ENCODE assay signal across 8 cellular contexts in the genomic region with DNA sequence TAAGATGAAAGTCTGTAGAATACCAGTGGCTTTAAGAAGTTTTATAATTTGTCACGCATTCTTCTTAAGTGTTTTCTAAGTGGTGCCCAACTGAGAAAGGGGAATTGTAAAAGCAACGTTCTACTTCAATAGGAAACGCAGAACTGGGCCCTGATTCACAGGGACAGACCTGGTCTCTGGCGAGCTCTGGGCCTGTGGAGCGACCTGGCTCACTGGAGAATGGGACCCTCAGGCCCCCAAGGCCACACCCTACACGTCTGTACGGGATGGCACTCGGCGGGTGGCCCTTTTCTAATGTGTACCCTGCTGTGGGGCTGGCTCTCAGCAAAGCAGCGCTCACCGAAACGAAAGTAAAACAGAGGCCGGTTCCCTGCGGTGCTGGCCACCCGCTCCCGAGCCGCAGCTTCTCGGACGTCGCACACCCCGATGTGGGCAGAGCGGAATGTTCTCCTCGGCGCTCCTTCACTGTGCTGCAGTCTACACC.
DNase-seq lines count a peak whose midpoint lies in the region; ATAC-seq, FAIRE-seq and TF ChIP-seq lines count a peak whose summit lies in the region.

No MANE protein-coding gene starts in this region.

- H3K9me2 ChIP-seq in SU-DHL-6 (replicated peaks; ENCODE audit: insufficient read depth, low read length), result no peaks in the 10 kb centered on the region

- H3K36me3 ChIP-seq in SU-DHL-6 (ENCODE audit: low read length), result no peaks in the 10 kb centered on the region
- H3K36me3 ChIP-seq in mucosa of descending colon (ENCODE audit: low read depth), result no peaks in the 10 kb centered on the region

- H3K27ac Mint-ChIP-seq in CD14-positive monocyte, result peak overlapping the region in 5 of 7 donors; percentile 9 to 69 (median 56)
- H3K27ac Mint-ChIP-seq in dendritic cell treated with granulocyte-macrophage colony-stimulating factor and Interleukin-4, amounts not matched to agents 40 ng/mL and 50 ng/mL, for 4 days, result peak overlapping the region; percentile 84

- TF ChIP-seq CTCF in CD14-positive monocyte (IDR thresholded peaks at IDR 0.05) (no peak), SU-DHL-6 (IDR thresholded peaks at IDR 0.05; ENCODE audit: insufficient read depth, low read length, poor library complexity, severe bottlenecking) (no peak), mucosa of descending colon (IDR thresholded peaks at IDR 0.05) (no peak)

- no peak for FAIRE-seq in frontal cortex (lab: Jason Lieb, UNC)

- H3K79me2 ChIP-seq in SU-DHL-6 (ENCODE audit: insufficient read depth, low read length), result 0 out of 2 replicates have a peak, but pooled peaks cover 3% of the 10 kb centered on the region

- H3K4me3 ChIP-seq in SU-DHL-6 (ENCODE audit: insufficient read depth, low read length, poor library complexity, severe bottlenecking) (peak overlapping the region; percentile 38), mucosa of descending colon (no peak overlapping the region)

- peak; percentile 38 for ATAC-seq in HG02623 (IDR thresholded peaks at IDR 0.05; ENCODE audit: unreplicated experiment)
- peak; percentile 74 for ATAC-seq in mucosa of descending colon
- ATAC-seq in GM18873 (IDR thresholded peaks at IDR 0.05; ENCODE audit: low FRiP score, unreplicated experiment), result no peak

- intact Hi-C loops in CD14-positive monocyte (cut with micrococcal nuclease), result no loop called here
- intact Hi-C loops in dendritic cell treated with granulocyte-macrophage colony-stimulating factor and Interleukin-4, amounts not matched to agents 40 ng/mL and 50 ng/mL, for 4 days (cut with micrococcal nuclease), result no loop called here
- intact Hi-C loops in mucosa of descending colon (cut with DNase I, micrococcal nuclease), result no loop called here

- no peaks in the 10 kb centered on the region for H3K9me3 ChIP-seq in SU-DHL-6 (ENCODE audit: insufficient read depth, low read length)
- no peaks in the 10 kb centered on the region for H3K9me3 ChIP-seq in mucosa of descending colon

- H4K20me1 ChIP-seq in SU-DHL-6 (ENCODE audit: low read depth, low read length), result no peaks in the 10 kb centered on the region

- no peak overlapping the region for H2AFZ ChIP-seq in SU-DHL-6 (ENCODE audit: low read depth, low read length, severe bottlenecking)

- no peaks in the 10 kb centered on the region for H3F3A ChIP-seq in SU-DHL-6 (ENCODE audit: insufficient read depth)

- no peaks in the 10 kb centered on the region for H3K27me3 ChIP-seq in SU-DHL-6 (ENCODE audit: low read length)

- H3K36me3 Mint-ChIP-seq in CD14-positive monocyte, result no peaks in the 10 kb centered on the region
- H3K36me3 Mint-ChIP-seq in dendritic cell treated with granulocyte-macrophage colony-stimulating factor and Interleukin-4, amounts not matched to agents 40 ng/mL and 50 ng/mL, for 4 days (ENCODE audit: low read depth), result no peaks in the 10 kb centered on the region

- no peak for DNase-seq in CD14-positive monocyte (ENCODE audit: low spot score)
- DNase-seq in mucosa of descending colon, result peak in 2 of 3 donors; percentile 21 to 44
- DNase-seq in SKM-1 treated with dmso at 0.1 percent for 144 hours (lab: John Stamatoyannopoulos, UW; ENCODE audit: unreplicated experiment), result no peak
- no peak for DNase-seq in frontal cortex (ENCODE audit: low spot score in 2 of 2)

- H3K9ac ChIP-seq in SU-DHL-6 (ENCODE audit: low read length), result peak overlapping the region; percentile 47

- peak overlapping the region; percentile 54 for H3K4me2 ChIP-seq in SU-DHL-6 (ENCODE audit: low read depth, low read length, poor library complexity, severe bottlenecking)

- peaks cover 11% of the 10 kb centered on the region for H3K4me1 Mint-ChIP-seq in CD14-positive monocyte
- H3K4me1 Mint-ChIP-seq in dendritic cell treated with granulocyte-macrophage colony-stimulating factor and Interleukin-4, amounts not matched to agents 40 ng/mL and 50 ng/mL, for 4 days (ENCODE audit: low read depth), result no peaks in the 10 kb centered on the region

- peak overlapping the region; percentile 18 for H3K27ac ChIP-seq in SU-DHL-6 (ENCODE audit: low read depth, low read length)

- no peaks in the 10 kb centered on the region for H3K4me1 ChIP-seq in mucosa of descending colon (ENCODE audit: low read depth)

- peak overlapping the region; percentile 85 to 94 for H3K4me3 Mint-ChIP-seq in CD14-positive monocyte
- H3K4me3 Mint-ChIP-seq in dendritic cell treated with granulocyte-macrophage colony-stimulating factor and Interleukin-4, amounts not matched to agents 40 ng/mL and 50 ng/mL, for 4 days, result peak overlapping the region; percentile 75

- peaks cover 9 to 11% (median 11%) of the 10 kb centered on the region in 3 donors for H3K27me3 Mint-ChIP-seq in CD14-positive monocyte (ENCODE audit: low read depth in 3 of 3)
- peaks cover 4% of the 10 kb centered on the region for H3K27me3 Mint-ChIP-seq in dendritic cell treated with granulocyte-macrophage colony-stimulating factor and Interleukin-4, amounts not matched to agents 40 ng/mL and 50 ng/mL, for 4 days

- peaks cover 0 to 2% (median 0%) of the 10 kb centered on the region in 7 donors for H3K9me3 Mint-ChIP-seq in CD14-positive monocyte
- no peaks in the 10 kb centered on the region for H3K9me3 Mint-ChIP-seq in dendritic cell treated with granulocyte-macrophage colony-stimulating factor and Interleukin-4, amounts not matched to agents 40 ng/mL and 50 ng/mL, for 4 days

Comparison
In these comparisons a context has a peak if more than half of its experiments do, and no peak if none do; other contexts are left out.
1. DNase-seq: peak in mucosa of descending colon (2 of 3); none in CD14-positive monocyte (single experiment), SKM-1 treated with dmso at 0.1 percent for 144 hours (single experiment) and frontal cortex (0 of 2).